1 cellular context compared by ENCODE assay signal in the genomic region with DNA sequence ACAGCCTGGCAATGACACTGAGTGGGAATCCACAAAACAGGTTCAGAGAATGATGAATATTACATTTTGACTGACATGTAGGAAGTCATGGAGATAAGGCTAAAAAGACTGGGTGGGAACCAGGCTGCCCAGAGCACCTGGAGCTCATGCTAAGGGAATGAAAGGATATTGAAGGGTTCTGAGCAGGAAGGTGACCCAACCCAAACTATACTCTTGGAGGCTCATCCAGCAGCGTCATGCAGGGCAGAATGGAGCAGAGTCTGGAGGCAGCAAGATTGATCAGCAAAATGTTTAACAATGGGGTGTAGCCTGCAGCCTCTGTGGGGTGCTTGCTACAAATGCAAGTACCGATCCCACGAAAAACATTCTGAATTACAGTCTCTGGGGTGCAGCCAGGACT.
TF ChIP-seq lines count a peak whose summit lies in the region.

No MANE protein-coding gene starts in this region.

TF ChIP-seq in GM23338, 12 proteins besides CTCF, POLR2A, EP300 and RAD21:
- TF ChIP-seq, protein P1, sequence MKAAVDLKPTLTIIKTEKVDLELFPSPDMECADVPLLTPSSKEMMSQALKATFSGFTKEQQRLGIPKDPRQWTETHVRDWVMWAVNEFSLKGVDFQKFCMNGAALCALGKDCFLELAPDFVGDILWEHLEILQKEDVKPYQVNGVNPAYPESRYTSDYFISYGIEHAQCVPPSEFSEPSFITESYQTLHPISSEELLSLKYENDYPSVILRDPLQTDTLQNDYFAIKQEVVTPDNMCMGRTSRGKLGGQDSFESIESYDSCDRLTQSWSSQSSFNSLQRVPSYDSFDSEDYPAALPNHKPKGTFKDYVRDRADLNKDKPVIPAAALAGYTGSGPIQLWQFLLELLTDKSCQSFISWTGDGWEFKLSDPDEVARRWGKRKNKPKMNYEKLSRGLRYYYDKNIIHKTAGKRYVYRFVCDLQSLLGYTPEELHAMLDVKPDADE (IDR thresholded peaks at IDR 0.05), result no peak
